ENCODE assay signal across 12 cellular contexts in the genomic region with DNA sequence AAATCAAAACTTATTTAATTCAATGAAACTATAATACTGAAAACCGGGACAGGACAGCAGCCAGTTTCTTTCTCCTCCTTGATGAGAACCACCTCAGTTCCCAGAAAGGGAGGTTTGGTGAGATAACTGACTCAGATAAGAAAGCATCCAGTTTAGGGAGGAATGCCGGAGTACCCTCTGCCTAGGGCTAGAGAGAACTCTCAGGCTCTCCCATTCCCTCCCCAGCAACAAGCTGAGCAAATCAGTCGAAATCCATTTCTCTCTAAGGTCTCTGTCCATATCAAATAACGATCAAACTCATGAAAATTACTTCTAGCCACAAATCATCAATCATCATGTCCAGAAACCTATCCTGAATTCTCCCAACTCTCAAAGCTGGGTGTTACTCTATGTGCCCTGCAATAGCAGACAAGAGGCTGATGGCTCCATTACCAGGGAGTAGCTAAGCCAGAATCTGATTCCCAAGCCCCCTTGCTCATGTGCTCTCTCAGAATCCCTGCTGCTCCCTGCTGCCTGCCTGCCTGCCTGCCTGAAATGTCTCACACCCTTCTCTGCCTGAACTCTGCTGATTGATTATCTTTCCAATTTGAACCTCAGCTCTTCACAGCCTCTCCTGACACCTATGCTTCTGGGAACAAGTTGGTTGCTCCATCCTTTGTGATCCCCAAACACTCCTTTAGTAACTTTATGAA. TPM values are rescaled to one million over a fixed set of nuclear protein-coding genes. Genes with fewer than 3 reads are reported as not detected.
A peak's percentile ranks its signal among the peaks of the same experiment; 100 is the strongest.
DNase-seq lines count a peak whose midpoint lies in the region; ATAC-seq and TF ChIP-seq lines count a peak whose summit lies in the region.
"Had no signal": no experiment of that assay in that cellular context is flagged by ENCODE, and none has a peak within 500 bp of the region (broad histone marks: within the 10 kb centered on the region; RNA-seq: fewer than 3 reads in every experiment).

No MANE protein-coding gene starts in this region.

- ATAC-seq in activated naive CD4-positive, alpha-beta T cell treated with anti-CD3 and anti-CD28 coated beads, Interleukin-2, amount 50 U/mL, for 72 hours: no peak
- ATAC-seq in lower lobe of right lung (no peak), GM21447 (IDR thresholded peaks at IDR 0.05; ENCODE audit: unreplicated experiment) (no peak)
- ATAC-seq: sciatic nerve had no signal

- H3K9me3 Mint-ChIP-seq in activated naive CD4-positive, alpha-beta T cell treated with anti-CD3 and anti-CD28 coated beads, Interleukin-2, amount 50 U/mL, for 72 hours: no peaks in the 10 kb centered on the region

- peaks cover 21% of the 10 kb centered on the region for H3K36me3 ChIP-seq in ES-I3 (ENCODE audit: insufficient read depth, low read length)
- H3K36me3 ChIP-seq in lower lobe of right lung: peaks cover 37% of the 10 kb centered on the region

- H3K27ac ChIP-seq in AG04450 (ENCODE audit: low read depth, low read length): no peak overlapping the region
- peak overlapping the region; percentile 28 for H3K27ac ChIP-seq in lower lobe of right lung

- H3K27me3 ChIP-seq in AG04450 (ENCODE audit: control insufficient read depth, insufficient read depth, low read length) (no peaks in the 10 kb centered on the region), lower lobe of right lung (ENCODE audit: low read depth) (no peaks in the 10 kb centered on the region)

- H3K27ac Mint-ChIP-seq in activated naive CD4-positive, alpha-beta T cell treated with anti-CD3 and anti-CD28 coated beads, Interleukin-2, amount 50 U/mL, for 72 hours: peak overlapping the region; percentile 98

- POLR2A ChIA-PET in AG04450 (lab: Yijun Ruan, JAX): interaction anchor here (0.6 to 0.8 kb wide), 2 partner anchors 9 to 56 kb away, joined by 3 to 4 read pairs; no protein-coding TSS in a partner anchor

- TF ChIP-seq CTCF in AG04450 (IDR thresholded peaks at IDR 0.05; ENCODE audit: low read depth, low read length) (no peak), lower lobe of right lung (IDR thresholded peaks at IDR 0.05) (no peak), GM10266 (IDR thresholded peaks at IDR 0.05; ENCODE audit: control insufficient read depth, insufficient read depth, low read depth, missing control alignments) (no peak)

- H3K9ac ChIP-seq in ES-I3 (ENCODE audit: low read depth, low read length): peak overlapping the region; percentile 29

- H3K9me3 ChIP-seq in AG04450 (ENCODE audit: control insufficient read depth, insufficient read depth, low read length) (no peaks in the 10 kb centered on the region; the same call in 1 of the 2 replicates), ES-I3 (ENCODE audit: control insufficient read depth, insufficient read depth, low read length) (no peaks in the 10 kb centered on the region), lower lobe of right lung (no peaks in the 10 kb centered on the region)

- intact Hi-C loops in lower lobe of right lung (cut with DNase I): no loop called here

- CTCF ChIA-PET in AG04450 (lab: Charles Lee): interaction anchor here (1.2 to 2.1 kb wide), 2 partner anchors 11 to 13 kb away, joined by 3 to 6 read pairs; no protein-coding TSS in a partner anchor

- DNase-seq in AG04450 (ENCODE audit: low read depth, low spot score) (no peak), lower lobe of right lung (no peak), GM10266 (ENCODE audit: extremely low spot score) (no peak), NCI-H1048 (lab: John Stamatoyannopoulos, UW) (no peak), NCI-H345 treated with DMSO at 0.1 percent for 48 hours (lab: John Stamatoyannopoulos, UW; ENCODE audit: unreplicated experiment) (no peak)
- no peak for DNase-seq in activated naive CD4-positive, alpha-beta T cell treated with anti-CD3 and anti-CD28 coated beads, Interleukin-2, amount 50 U/mL, for 72 hours (ENCODE audit: low spot score in 2 of 2)
- DNase-seq: Kasumi-1, NCI-H446 treated with DMSO at 0.1 percent for 48 hours had no signal

- H3K36me3 Mint-ChIP-seq in activated naive CD4-positive, alpha-beta T cell treated with anti-CD3 and anti-CD28 coated beads, Interleukin-2, amount 50 U/mL, for 72 hours: peaks cover 55 to 74% of the 10 kb centered on the region in 2 donors

- peaks cover 22% of the 10 kb centered on the region for H3K4me1 ChIP-seq in ES-I3 (ENCODE audit: insufficient read depth, low read length)
- H3K4me1 ChIP-seq in lower lobe of right lung: peaks cover 39% of the 10 kb centered on the region

- H3K4me3 ChIP-seq in AG04450 (ENCODE audit: low read depth, low read length): peak overlapping the region; percentile 90
- H3K4me3 ChIP-seq in lower lobe of right lung: peak overlapping the region; percentile 89

RNA-seq across cellular contexts. Expression of a gene that starts 3.8 kb away (rescaled TPM):
- polyA plus RNA-seq in AG04450 (2011; rRNA removed): 16.0 and 16.8 TPM in 2 replicates
- 10.6 and 17.5 TPM in 2 replicates for polyA minus RNA-seq in AG04450 (2011; rRNA and poly(A)+ RNA removed)
- 1 to 10 TPM; 3.6 to 7.4 TPM for total RNA-seq in activated naive CD4-positive, alpha-beta T cell treated with anti-CD3 and anti-CD28 coated beads, Interleukin-2, amount 50 U/mL, for 72 hours
- 8.3 TPM for total RNA-seq in lower lobe of right lung

RNA-seq across cellular contexts. Expression of a gene that starts 49.4 kb away (rescaled TPM):
- not detected in 2 replicates for polyA plus RNA-seq in AG04450 (2011; rRNA removed)
- polyA minus RNA-seq in AG04450 (2011; rRNA and poly(A)+ RNA removed): not detected in 2 replicates
- total RNA-seq in activated naive CD4-positive, alpha-beta T cell treated with anti-CD3 and anti-CD28 coated beads, Interleukin-2, amount 50 U/mL, for 72 hours: under 1 TPM in 1 of 2 donors, not detected in 1; 0.23 TPM
- total RNA-seq in lower lobe of right lung: not detected
- total RNA-seq: activated CD8-positive, alpha-beta memory T cell treated with anti-CD3 and anti-CD28 coated beads for 36 hours; sciatic nerve had no signal
